8 cellular contexts compared by ENCODE assay signal in the genomic region with DNA sequence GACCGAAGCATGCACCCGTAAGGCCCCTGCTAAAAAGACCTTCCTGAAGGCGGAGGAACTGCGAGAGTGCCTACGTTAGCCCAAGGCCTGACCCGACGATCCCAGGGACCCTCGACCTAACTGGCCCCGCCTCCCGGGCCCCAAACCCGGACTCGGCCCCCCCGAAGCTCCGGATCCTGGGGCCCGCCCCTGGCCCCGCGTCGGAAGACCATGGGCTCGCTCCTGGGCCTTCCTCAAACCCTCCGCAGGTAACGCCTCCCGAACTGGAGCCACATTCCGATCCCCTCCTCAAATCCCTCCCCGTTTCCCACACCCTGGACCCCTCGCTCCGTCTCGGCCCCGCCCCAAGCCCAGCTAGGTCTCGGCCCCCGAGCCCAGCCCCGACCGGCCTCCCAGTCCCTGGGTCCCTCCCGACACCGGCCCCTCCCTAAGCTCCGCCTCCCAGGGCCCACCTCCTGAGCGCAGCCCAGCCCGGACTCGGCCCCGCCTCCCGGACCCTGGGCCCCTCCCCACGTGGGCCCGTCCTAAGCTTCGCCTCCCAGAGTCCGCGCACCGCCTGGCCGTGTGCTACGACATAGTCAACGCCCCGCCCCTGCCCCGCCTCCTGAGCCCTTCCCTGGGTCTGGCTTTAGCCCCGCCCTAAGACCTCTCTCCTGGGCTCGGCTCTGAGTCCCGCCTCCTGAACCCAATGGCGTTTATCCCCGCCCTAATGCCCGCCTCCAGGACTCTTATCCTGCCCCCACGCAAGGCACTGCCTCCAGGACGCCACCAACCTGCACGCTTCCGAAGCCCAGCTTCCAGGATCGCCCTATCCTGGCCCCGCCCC. TPM values are rescaled to one million over a fixed set of nuclear protein-coding genes. Genes with fewer than 3 reads are reported as not detected.
DNase-seq lines count a peak whose midpoint lies in the region; ATAC-seq and TF ChIP-seq lines count a peak whose summit lies in the region.
"Not testable (repeated sequence)": the region's sequence is repeated elsewhere in the genome, so short reads cannot be mapped to it uniquely, and the experiment has no call there.

No MANE protein-coding gene starts in this region.

- H3K4me3 ChIP-seq in HUES64 (ENCODE audit: low read length) (peak overlapping the region; percentile 72), ectodermal cell (ENCODE audit: insufficient read depth, low read depth, low read length) (peak overlapping the region; percentile 60), kidney epithelial cell (ENCODE audit: low read depth, low read length) (peak overlapping the region; percentile 62), skeletal muscle cell (ENCODE audit: low read depth, low read length) (peak overlapping the region; percentile 60), upper lobe of right lung (peak overlapping the region; percentile 76)

- peak overlapping the region; percentile 73 for H3K9ac ChIP-seq in HUES64 (ENCODE audit: low read depth, low read length)

- H3K27me3 ChIP-seq in HUES64 (ENCODE audit: insufficient read depth, low read length); ectodermal cell (ENCODE audit: control insufficient read depth, insufficient read depth, low read length, poor library complexity, severe bottlenecking); kidney epithelial cell (ENCODE audit: control insufficient read depth, insufficient read depth, low read length); upper lobe of right lung: not testable (repeated sequence)

- H3K9me3 ChIP-seq in HUES64 (ENCODE audit: insufficient read depth, low read depth, low read length); ectodermal cell (ENCODE audit: control insufficient read depth, low read length); upper lobe of right lung: not testable (repeated sequence)

- TF ChIP-seq CTCF in kidney epithelial cell (IDR thresholded peaks at IDR 0.05; ENCODE audit: insufficient read depth, low read length, poor library complexity, severe bottlenecking); upper lobe of right lung (IDR thresholded peaks at IDR 0.05): not testable (repeated sequence)

- 48% methylated on average over 61 of the region's 63 CpGs for WGBS in HUES64
- WGBS in ectodermal cell, 2 experiments, result 4 to 6% methylated on average over 61 of the region's 63 CpGs

- not testable (repeated sequence) for H3K36me3 ChIP-seq in HUES64 (ENCODE audit: insufficient read depth, low read length); ectodermal cell (ENCODE audit: control insufficient read depth, insufficient read depth, low read length); kidney epithelial cell (ENCODE audit: control insufficient read depth, insufficient read depth, low read length); upper lobe of right lung

- intact Hi-C loops in upper lobe of right lung (cut with DNase I), result not testable (repeated sequence)

- H3K27ac ChIP-seq in HUES64 (ENCODE audit: low read depth, low read length), result peak overlapping the region; percentile 77; the same call in 1 of the 2 replicates
- H3K27ac ChIP-seq in ectodermal cell (ENCODE audit: insufficient read depth, low read depth, low read length, poor library complexity, severe bottlenecking), result peak overlapping the region; percentile 77
- peak overlapping the region; percentile 90 for H3K27ac ChIP-seq in upper lobe of right lung

- not testable (repeated sequence) for H3K4me1 ChIP-seq in HUES64 (ENCODE audit: insufficient read depth, low read length); ectodermal cell (ENCODE audit: control insufficient read depth, insufficient read depth, low read length); upper lobe of right lung

- ATAC-seq in GM18502 (IDR thresholded peaks at IDR 0.05; ENCODE audit: poor library complexity, unreplicated experiment) (peak; percentile 63), upper lobe of right lung (peak; percentile 95)

- DNase-seq in RPMI7951 (ENCODE audit: low read depth) (peak; percentile 84), activated T-cell treated with anti-CD3 and anti-CD28 coated beads for 48 hours (ENCODE audit: low read depth) (peak; percentile 95), kidney epithelial cell (ENCODE audit: low read depth) (peak; percentile 56), skeletal muscle cell (ENCODE audit: low read depth) (peak; percentile 86), upper lobe of right lung (peak; percentile 100)

RNA-seq across cellular contexts. Expression of a gene that starts 17.8 kb away (rescaled TPM):
- polyA plus RNA-seq in HUES64 (2013, experiment 1 of 2), result not detected
- polyA plus RNA-seq in HUES64 (2013, experiment 2 of 2), result not detected
- total RNA-seq in RPMI7951 (2014; rRNA removed; shearing (Covaris generic)), result not detected in 2 replicates
- polyA plus RNA-seq in ectodermal cell (2013, experiment 1 of 4), result not detected
- polyA plus RNA-seq in ectodermal cell (2013, experiment 2 of 4), result not detected
- polyA plus RNA-seq in ectodermal cell (2013, experiment 3 of 4), result not detected
- polyA plus RNA-seq in ectodermal cell (2013, experiment 4 of 4), result not detected
- total RNA-seq in kidney epithelial cell (not detected in 2 replicates), upper lobe of right lung (not detected)

RNA-seq across cellular contexts. Expression of a gene that starts 58.1 kb away (rescaled TPM):
- not detected for polyA plus RNA-seq in HUES64 (2013, experiment 1 of 2)
- polyA plus RNA-seq in HUES64 (2013, experiment 2 of 2), result not detected
- not detected in 2 replicates for total RNA-seq in RPMI7951 (2014; rRNA removed; shearing (Covaris generic))
- polyA plus RNA-seq in ectodermal cell (2013, experiment 1 of 4), result not detected
- polyA plus RNA-seq in ectodermal cell (2013, experiment 2 of 4), result not detected
- not detected for polyA plus RNA-seq in ectodermal cell (2013, experiment 3 of 4)
- polyA plus RNA-seq in ectodermal cell (2013, experiment 4 of 4), result not detected
- not detected in 2 replicates for total RNA-seq in kidney epithelial cell
- not detected for total RNA-seq in upper lobe of right lung

Comparison
In these comparisons a context has a peak if more than half of its experiments do, and no peak if none do; other contexts are left out.
1. Peak in every context shown above with its lines: DNase-seq, ATAC-seq, H3K4me3 ChIP-seq and H3K27ac ChIP-seq.